Comparison of ENCODE assay signal across 1 cellular context in genomic region chr9:104747565-104748358, GRCh38.
TF ChIP-seq lines count a peak whose summit lies in the region.

NIPSNAP3A (plus strand) TSS chr9:104747683; CDS start chr9:104747793, 110 bp downstream.

TF ChIP-seq in HepG2, 621 proteins besides CTCF, POLR2A, EP300 and RAD21 (continued from another document and continues in another):
- TF ChIP-seq ZNF407 (CRISPR knock-in tag; IDR thresholded peaks at IDR 0.05; ENCODE audit: not compliant biosample characterization) (no peak), MTF2 (CRISPR knock-in tag; IDR thresholded peaks at IDR 0.05; ENCODE audit: borderline replicate concordance) (no peak), ATF7-NPFF (CRISPR knock-in tag; IDR thresholded peaks at IDR 0.05; ENCODE audit: low read depth) (peak; percentile 86), PRDM15 (CRISPR knock-in tag; IDR thresholded peaks at IDR 0.05) (no peak), DMAP1 (CRISPR knock-in tag; IDR thresholded peaks at IDR 0.05) (peak; percentile 85; the same call in 1 of the 2 replicates), ZNF616 (CRISPR knock-in tag; IDR thresholded peaks at IDR 0.05; ENCODE audit: low read depth) (0 out of 2 replicates have a peak, but pooled peaks have one; percentile 40), NFIB (CRISPR knock-in tag; IDR thresholded peaks at IDR 0.05; ENCODE audit: borderline replicate concordance) (no peak), NFE2 (CRISPR knock-in tag; IDR thresholded peaks at IDR 0.05) (no peak), KLF15 (CRISPR knock-in tag; IDR thresholded peaks at IDR 0.05; ENCODE audit: borderline replicate concordance) (no peak), ZNF558 (CRISPR knock-in tag; IDR thresholded peaks at IDR 0.05; ENCODE audit: borderline replicate concordance) (no peak), MAFF (IDR thresholded peaks at IDR 0.05; ENCODE audit: low read depth, low read length) (no peak), ZNF446 (CRISPR knock-in tag; IDR thresholded peaks at IDR 0.05) (peak; percentile 64), PHF21A (CRISPR knock-in tag; IDR thresholded peaks at IDR 0.05) (no peak), THAP11 (CRISPR knock-in tag; IDR thresholded peaks at IDR 0.05) (no peak), ZNF792 (CRISPR knock-in tag; IDR thresholded peaks at IDR 0.05) (no peak), ZNF501 (CRISPR knock-in tag; IDR thresholded peaks at IDR 0.05) (peak; percentile 81; the same call in 1 of the 2 replicates), MBD4 (IDR thresholded peaks at IDR 0.05; ENCODE audit: borderline replicate concordance, low read length) (no peak), SIX1 (CRISPR knock-in tag; IDR thresholded peaks at IDR 0.05; ENCODE audit: borderline replicate concordance) (no peak), GABPA (IDR thresholded peaks at IDR 0.05; ENCODE audit: low read depth, low read length) (no peak), GABPA (CRISPR knock-in tag; IDR thresholded peaks at IDR 0.05; ENCODE audit: low read depth) (no peak), ZFP1 (CRISPR knock-in tag; IDR thresholded peaks at IDR 0.05) (peak; percentile 30; the same call in 1 of the 2 replicates), ZNF33A (CRISPR knock-in tag; IDR thresholded peaks at IDR 0.05; ENCODE audit: borderline replicate concordance) (0 out of 2 replicates have a peak, but pooled peaks have one; percentile 44), GZF1 (CRISPR knock-in tag; IDR thresholded peaks at IDR 0.05) (no peak), JUNB (CRISPR knock-in tag; IDR thresholded peaks at IDR 0.05; ENCODE audit: borderline replicate concordance) (no peak), TRIM24 (CRISPR knock-in tag; IDR thresholded peaks at IDR 0.05) (no peak), NCOA1 (CRISPR knock-in tag; IDR thresholded peaks at IDR 0.05) (no peak), DR1 (CRISPR knock-in tag; IDR thresholded peaks at IDR 0.05) (no peak), NONO (IDR thresholded peaks at IDR 0.05) (no peak), NONO (CRISPR knock-in tag; conservative IDR thresholded peaks at IDR 0.05) (peak; percentile 83), ZNF766 (CRISPR knock-in tag; IDR thresholded peaks at IDR 0.05; ENCODE audit: borderline replicate concordance) (no peak), RBM22 (optimal IDR thresholded peaks at IDR 0.05; ENCODE audit: low read length) (no peak), NCOA5 (CRISPR knock-in tag; IDR thresholded peaks at IDR 0.05) (no peak), JUND (CRISPR knock-in tag; IDR thresholded peaks at IDR 0.05) (no peak), RELA (CRISPR knock-in tag; IDR thresholded peaks at IDR 0.05) (no peak), MAFK (conservative IDR thresholded peaks at IDR 0.05 in 1 of 2, IDR thresholded peaks at IDR 0.05 in 1 of 2; ENCODE audit: low read length in 2 of 2) (no peak), ZNF460 (CRISPR knock-in tag; IDR thresholded peaks at IDR 0.05; ENCODE audit: borderline replicate concordance) (no peak), CENPT (CRISPR knock-in tag; IDR thresholded peaks at IDR 0.05; ENCODE audit: low read depth) (no peak), HNF1B (CRISPR knock-in tag; IDR thresholded peaks at IDR 0.05) (peak; percentile 37; the same call in 1 of the 2 replicates), KDM4B (CRISPR knock-in tag; IDR thresholded peaks at IDR 0.05) (no peak; the same call in none of the 2 replicates), NR0B2 (CRISPR knock-in tag; IDR thresholded peaks at IDR 0.05) (no peak), CBX1 (IDR thresholded peaks at IDR 0.05; ENCODE audit: low read depth) (no peak), ZNF3 (CRISPR knock-in tag; IDR thresholded peaks at IDR 0.05) (no peak), ZFP62 (CRISPR knock-in tag; IDR thresholded peaks at IDR 0.05) (no peak), KLF12 (CRISPR knock-in tag; IDR thresholded peaks at IDR 0.05; ENCODE audit: borderline replicate concordance) (0 out of 2 replicates have a peak, but pooled peaks have one; percentile 44), ZNF317 (CRISPR knock-in tag; IDR thresholded peaks at IDR 0.05) (0 out of 2 replicates have a peak, but pooled peaks have one; percentile 43), NR3C1 (CRISPR knock-in tag; IDR thresholded peaks at IDR 0.05) (no peak), HDAC2 (CRISPR knock-in tag; IDR thresholded peaks at IDR 0.05) (no peak)
- TF ChIP-seq, protein P1, sequence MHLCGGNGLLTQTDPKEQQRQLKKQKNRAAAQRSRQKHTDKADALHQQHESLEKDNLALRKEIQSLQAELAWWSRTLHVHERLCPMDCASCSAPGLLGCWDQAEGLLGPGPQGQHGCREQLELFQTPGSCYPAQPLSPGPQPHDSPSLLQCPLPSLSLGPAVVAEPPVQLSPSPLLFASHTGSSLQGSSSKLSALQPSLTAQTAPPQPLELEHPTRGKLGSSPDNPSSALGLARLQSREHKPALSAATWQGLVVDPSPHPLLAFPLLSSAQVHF (CRISPR knock-in tag; IDR thresholded peaks at IDR 0.05), result no peak; the same call in 1 of the 2 replicates
- TF ChIP-seq, protein P2, sequence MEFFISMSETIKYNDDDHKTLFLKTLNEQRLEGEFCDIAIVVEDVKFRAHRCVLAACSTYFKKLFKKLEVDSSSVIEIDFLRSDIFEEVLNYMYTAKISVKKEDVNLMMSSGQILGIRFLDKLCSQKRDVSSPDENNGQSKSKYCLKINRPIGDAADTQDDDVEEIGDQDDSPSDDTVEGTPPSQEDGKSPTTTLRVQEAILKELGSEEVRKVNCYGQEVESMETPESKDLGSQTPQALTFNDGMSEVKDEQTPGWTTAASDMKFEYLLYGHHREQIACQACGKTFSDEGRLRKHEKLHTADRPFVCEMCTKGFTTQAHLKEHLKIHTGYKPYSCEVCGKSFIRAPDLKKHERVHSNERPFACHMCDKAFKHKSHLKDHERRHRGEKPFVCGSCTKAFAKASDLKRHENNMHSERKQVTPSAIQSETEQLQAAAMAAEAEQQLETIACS (CRISPR knock-in tag; IDR thresholded peaks at IDR 0.05), result no peak
- TF ChIP-seq, protein P3, sequence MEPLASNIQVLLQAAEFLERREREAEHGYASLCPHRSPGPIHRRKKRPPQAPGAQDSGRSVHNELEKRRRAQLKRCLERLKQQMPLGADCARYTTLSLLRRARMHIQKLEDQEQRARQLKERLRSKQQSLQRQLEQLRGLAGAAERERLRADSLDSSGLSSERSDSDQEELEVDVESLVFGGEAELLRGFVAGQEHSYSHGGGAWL (CRISPR knock-in tag; IDR thresholded peaks at IDR 0.05), result peak; percentile 58; the same call in 1 of the 2 replicates
- TF ChIP-seq, protein P4, sequence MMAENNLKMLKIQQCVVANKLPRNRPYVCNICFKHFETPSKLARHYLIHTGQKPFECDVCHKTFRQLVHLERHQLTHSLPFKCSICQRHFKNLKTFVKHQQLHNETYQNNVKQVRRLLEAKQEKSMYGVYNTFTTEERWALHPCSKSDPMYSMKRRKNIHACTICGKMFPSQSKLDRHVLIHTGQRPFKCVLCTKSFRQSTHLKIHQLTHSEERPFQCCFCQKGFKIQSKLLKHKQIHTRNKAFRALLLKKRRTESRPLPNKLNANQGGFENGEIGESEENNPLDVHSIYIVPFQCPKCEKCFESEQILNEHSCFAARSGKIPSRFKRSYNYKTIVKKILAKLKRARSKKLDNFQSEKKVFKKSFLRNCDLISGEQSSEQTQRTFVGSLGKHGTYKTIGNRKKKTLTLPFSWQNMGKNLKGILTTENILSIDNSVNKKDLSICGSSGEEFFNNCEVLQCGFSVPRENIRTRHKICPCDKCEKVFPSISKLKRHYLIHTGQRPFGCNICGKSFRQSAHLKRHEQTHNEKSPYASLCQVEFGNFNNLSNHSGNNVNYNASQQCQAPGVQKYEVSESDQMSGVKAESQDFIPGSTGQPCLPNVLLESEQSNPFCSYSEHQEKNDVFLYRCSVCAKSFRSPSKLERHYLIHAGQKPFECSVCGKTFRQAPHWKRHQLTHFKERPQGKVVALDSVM (CRISPR knock-in tag; IDR thresholded peaks at IDR 0.05), result no peak
